ENCODE assay signal across 8 cellular contexts in genomic region chr10:95183132-95183450, GRCh38. TPM values are rescaled to one million over a fixed set of nuclear protein-coding genes. Genes with fewer than 3 reads are reported as not detected.
DNase-seq lines count a peak whose midpoint lies in the region; ATAC-seq and TF ChIP-seq lines count a peak whose summit lies in the region.

No MANE protein-coding gene starts in this region.

- peak overlapping the region; percentile 8 to 90 (median 82) for H3K27ac ChIP-seq in heart right ventricle
- peak overlapping the region; percentile 38 for H3K27ac ChIP-seq in right cardiac atrium (ENCODE audit: low read length)

- H3K4me3 ChIP-seq in heart right ventricle (peak overlapping the region; percentile 28 to 80 (median 72)), right cardiac atrium (ENCODE audit: low read length) (peak overlapping the region; percentile 62)

- no peaks in the 10 kb centered on the region for H3K9me3 Mint-ChIP-seq in stimulated activated naive CD8-positive, alpha-beta T cell treated with anti-CD3 and anti-CD28 coated beads, Interleukin-15, amount 100 ng/mL, for 72 hours

- TF ChIP-seq CTCF in heart right ventricle (IDR thresholded peaks at IDR 0.05), result no peak

- H3K4me1 ChIP-seq in heart right ventricle, result peaks cover 0 to 11% (median 6%) of the 10 kb centered on the region in 9 donors
- H3K4me1 ChIP-seq in right cardiac atrium (ENCODE audit: control insufficient read depth, insufficient read depth, low read length), result no peaks in the 10 kb centered on the region

- peaks cover 28% of the 10 kb centered on the region for H3K27me3 Mint-ChIP-seq in stimulated activated naive CD8-positive, alpha-beta T cell treated with anti-CD3 and anti-CD28 coated beads, Interleukin-15, amount 100 ng/mL, for 72 hours

- no peaks in the 10 kb centered on the region for H3K27me3 ChIP-seq in heart right ventricle
- H3K27me3 ChIP-seq in right cardiac atrium (ENCODE audit: control insufficient read depth, insufficient read depth), result no peaks in the 10 kb centered on the region

- no peak for DNase-seq in heart right ventricle
- no peak for DNase-seq in Right ventricle myocardium superior
- DNase-seq in right cardiac atrium, result no peak
- no peak for DNase-seq in stimulated activated naive CD8-positive, alpha-beta T cell treated with anti-CD3 and anti-CD28 coated beads, Interleukin-15, amount 100 ng/mL, for 72 hours
- no peak for DNase-seq in NCI-H146 treated with DMSO at 0.1 percent for 48 hours (lab: John Stamatoyannopoulos, UW; ENCODE audit: unreplicated experiment)
- no peak for DNase-seq in stimulated activated CD4-positive, alpha-beta T cell treated with anti-CD3 and anti-CD28 coated beads, Interleukin-2, amount 100 ng/mL, for 24 hours
- no peak for DNase-seq in NCI-H128 (lab: John Stamatoyannopoulos, UW; ENCODE audit: unreplicated experiment)

- WGBS in heart right ventricle, 2 donors, result 5 to 7% methylated on average over 8 of the region's 8 CpGs
- 4% methylated on average over 8 of the region's 8 CpGs for WGBS in right cardiac atrium

- H3K36me3 ChIP-seq in heart right ventricle, result no peaks in the 10 kb centered on the region

- intact Hi-C loops in heart right ventricle (cut with DNase I), result loop anchor here in 5 of 10 donors (2.0 to 10.0 kb wide), 5 partner anchors 52 to 182 kb away; no protein-coding TSS in a partner anchor
- intact Hi-C loops in Right ventricle myocardium superior (cut with DNase I), result no loop called here
- intact Hi-C loops in right cardiac atrium (cut with DNase I), result loop anchor here in 1 of 4 donors (5.0 kb wide), 1 partner anchor 179 kb away; no protein-coding TSS in a partner anchor

- peak overlapping the region; percentile 79 to 88 for H3K4me3 Mint-ChIP-seq in stimulated activated naive CD8-positive, alpha-beta T cell treated with anti-CD3 and anti-CD28 coated beads, Interleukin-15, amount 100 ng/mL, for 72 hours

- no peaks in the 10 kb centered on the region for H3K9me3 ChIP-seq in heart right ventricle
- no peaks in the 10 kb centered on the region for H3K9me3 ChIP-seq in right cardiac atrium (ENCODE audit: control insufficient read depth, low read length)

- ATAC-seq in heart right ventricle, result no peak
- ATAC-seq in Right ventricle myocardium superior (ENCODE audit: poor library complexity), result no peak
- ATAC-seq in SK-N-SH treated with all-trans-retinoic acid at 6 μM for 48 hours, result peak; percentile 52
- ATAC-seq in right cardiac atrium, result no peak
- ATAC-seq in stimulated activated naive CD8-positive, alpha-beta T cell treated with anti-CD3 and anti-CD28 coated beads, Interleukin-15, amount 100 ng/mL, for 72 hours, result no peak

- H3K4me1 Mint-ChIP-seq in stimulated activated naive CD8-positive, alpha-beta T cell treated with anti-CD3 and anti-CD28 coated beads, Interleukin-15, amount 100 ng/mL, for 72 hours, result peaks cover 15% of the 10 kb centered on the region

- no peak overlapping the region for H3K27ac Mint-ChIP-seq in stimulated activated naive CD8-positive, alpha-beta T cell treated with anti-CD3 and anti-CD28 coated beads, Interleukin-15, amount 100 ng/mL, for 72 hours

TF ChIP-seq in SK-N-SH treated with all-trans-retinoic acid at 6 μM for 48 hours, 23 proteins besides CTCF, POLR2A, EP300 and RAD21:
- TF ChIP-seq ESRRG (CRISPR knock-in tag; IDR thresholded peaks at IDR 0.05) (no peak), TSHZ2 (CRISPR knock-in tag; IDR thresholded peaks at IDR 0.05) (no peak), PATZ1 (CRISPR knock-in tag; IDR thresholded peaks at IDR 0.05; ENCODE audit: borderline replicate concordance) (no peak), ZNF70 (CRISPR knock-in tag; IDR thresholded peaks at IDR 0.05) (no peak), ARNTL (CRISPR knock-in tag; IDR thresholded peaks at IDR 0.05; ENCODE audit: borderline replicate concordance, low read depth) (no peak)

RNA-seq across cellular contexts. Expression of gene ACSM6, which starts 10.9 kb away (rescaled TPM):
- total RNA-seq in heart right ventricle (not detected), Right ventricle myocardium superior (not detected), right cardiac atrium (not detected)
- polyA plus RNA-seq in heart right ventricle (not detected), right cardiac atrium (not detected)
